ENCODE assay signal across 15 cellular contexts in the genomic region with DNA sequence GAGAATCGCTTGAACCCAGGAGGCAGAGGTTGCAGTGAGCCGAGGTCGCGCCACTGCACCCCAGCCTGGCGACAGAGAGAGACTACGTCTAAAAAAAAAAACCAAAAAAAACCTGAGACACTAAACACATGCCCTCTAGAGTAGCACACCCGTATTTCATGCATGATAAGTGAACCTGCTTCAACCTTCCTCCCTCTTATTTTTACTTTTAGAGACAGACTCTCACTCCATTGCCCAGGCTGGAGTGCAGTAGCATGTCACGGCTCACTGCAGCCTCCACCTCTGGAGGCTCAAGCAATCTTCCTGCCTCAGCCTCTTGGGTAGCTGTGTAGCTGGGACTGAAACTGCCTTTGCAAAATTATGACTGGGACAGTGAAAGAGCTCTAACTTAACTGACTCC. TPM values are rescaled to one million over a fixed set of nuclear protein-coding genes. Genes with fewer than 3 reads are reported as not detected.
DNase-seq lines count a peak whose midpoint lies in the region; ATAC-seq and TF ChIP-seq lines count a peak whose summit lies in the region.
"Had no signal": no experiment of that assay in that cellular context is flagged by ENCODE, and none has a peak within 500 bp of the region (broad histone marks: within the 10 kb centered on the region; RNA-seq: fewer than 3 reads in every experiment).

No MANE protein-coding gene starts in this region.

- no peak for DNase-seq in activated naive CD8-positive, alpha-beta T cell treated with anti-CD3 and anti-CD28 coated beads, Interleukin-2, amount 10 ng/mL, durations not matched to agents 7 days and 5 days
- no peak for DNase-seq in activated naive CD8-positive, alpha-beta T cell treated with anti-CD3 and anti-CD28 coated beads for 36 hours
- DNase-seq in osteoblast (ENCODE audit: insufficient read length, low spot score, missing footprints): no peak
- no peak for DNase-seq in MV-4-11 (lab: John Stamatoyannopoulos, UW)
- DNase-seq in upper lobe of right lung: no peak
- no peak for DNase-seq in GM20000 (ENCODE audit: low spot score)
- DNase-seq: activated naive CD4-positive, alpha-beta T cell treated with anti-CD3 and anti-CD28 coated beads, Interleukin-2, amount 10 ng/mL, durations not matched to agents 7 days and 5 days; CD4-positive, CD25-positive, alpha-beta regulatory T cell; effector memory CD4-positive, alpha-beta T cell; GOT3; spleen had no signal

- intact Hi-C loops in upper lobe of right lung (cut with DNase I): loop anchor here (10.0 kb wide), 1 partner anchor 114 kb away; the partner anchor contains the start of gene TRMO

- H3K27ac ChIP-seq in osteoblast (ENCODE audit: low read depth, low read length): no peak overlapping the region
- H3K27ac ChIP-seq in upper lobe of right lung: no peak overlapping the region
- H3K27ac ChIP-seq: 22Rv1 had no signal

- H3K9me3 Mint-ChIP-seq in activated naive CD8-positive, alpha-beta T cell treated with anti-CD3 and anti-CD28 coated beads, Interleukin-2, amount 10 ng/mL, durations not matched to agents 7 days and 5 days: no peaks in the 10 kb centered on the region
- H3K9me3 Mint-ChIP-seq in activated naive CD8-positive, alpha-beta T cell treated with anti-CD3 and anti-CD28 coated beads for 36 hours: no peaks in the 10 kb centered on the region
- no peaks in the 10 kb centered on the region for H3K9me3 Mint-ChIP-seq in IgD-negative memory B cell
- H3K9me3 Mint-ChIP-seq: activated naive CD4-positive, alpha-beta T cell treated with anti-CD3 and anti-CD28 coated beads, Interleukin-2, amount 10 ng/mL, durations not matched to agents 7 days and 5 days; WTC11 had no signal

- no peaks in the 10 kb centered on the region for H4K20me1 ChIP-seq in osteoblast (ENCODE audit: insufficient read depth, low read length)

- H3K9me3 ChIP-seq in osteoblast (ENCODE audit: low read depth, low read length): no peaks in the 10 kb centered on the region
- no peaks in the 10 kb centered on the region for H3K9me3 ChIP-seq in upper lobe of right lung
- H3K9me3 ChIP-seq: spleen had no signal

- no peak for ATAC-seq in activated naive CD8-positive, alpha-beta T cell treated with anti-CD3 and anti-CD28 coated beads, Interleukin-2, amount 10 ng/mL, durations not matched to agents 7 days and 5 days (ENCODE audit: low read depth)
- peak; percentile 44 for ATAC-seq in GM21825 (IDR thresholded peaks at IDR 0.05; ENCODE audit: unreplicated experiment)
- no peak for ATAC-seq in upper lobe of right lung
- ATAC-seq: WTC11 had no signal

- H3K79me2 ChIP-seq in osteoblast (ENCODE audit: insufficient read depth, low read length): no peaks in the 10 kb centered on the region

- H3K27me3 ChIP-seq in osteoblast (ENCODE audit: insufficient read depth, low read length): no peaks in the 10 kb centered on the region
- H3K27me3 ChIP-seq in upper lobe of right lung: no peaks in the 10 kb centered on the region
- H3K27me3 ChIP-seq: spleen had no signal

- TF ChIP-seq CTCF in osteoblast (IDR thresholded peaks at IDR 0.05; ENCODE audit: extremely low read depth, low read depth, low read length) (no peak), upper lobe of right lung (IDR thresholded peaks at IDR 0.05) (no peak), GM20000 (IDR thresholded peaks at IDR 0.05; ENCODE audit: extremely low read depth, missing control alignments) (no peak)

- no peaks in the 10 kb centered on the region for H3K36me3 Mint-ChIP-seq in activated naive CD8-positive, alpha-beta T cell treated with anti-CD3 and anti-CD28 coated beads, Interleukin-2, amount 10 ng/mL, durations not matched to agents 7 days and 5 days
- no peaks in the 10 kb centered on the region for H3K36me3 Mint-ChIP-seq in activated naive CD8-positive, alpha-beta T cell treated with anti-CD3 and anti-CD28 coated beads for 36 hours
- no peaks in the 10 kb centered on the region for H3K36me3 Mint-ChIP-seq in IgD-negative memory B cell
- H3K36me3 Mint-ChIP-seq: CD4-positive, CD25-positive, alpha-beta regulatory T cell; WTC11 had no signal

- H3K4me1 ChIP-seq in osteoblast (ENCODE audit: insufficient read depth, low read length): peaks cover 24% of the 10 kb centered on the region
- H3K4me1 ChIP-seq in upper lobe of right lung: peaks cover 7% of the 10 kb centered on the region

- H3K27ac Mint-ChIP-seq in activated naive CD8-positive, alpha-beta T cell treated with anti-CD3 and anti-CD28 coated beads, Interleukin-2, amount 10 ng/mL, durations not matched to agents 7 days and 5 days: peak overlapping the region; percentile 59
- H3K27ac Mint-ChIP-seq in activated naive CD8-positive, alpha-beta T cell treated with anti-CD3 and anti-CD28 coated beads for 36 hours: no peak overlapping the region
- peak overlapping the region in 2 of 3 donors; percentile 28 to 78 for H3K27ac Mint-ChIP-seq in IgD-negative memory B cell
- H3K27ac Mint-ChIP-seq: activated naive CD4-positive, alpha-beta T cell treated with anti-CD3 and anti-CD28 coated beads, Interleukin-2, amount 10 ng/mL, durations not matched to agents 7 days and 5 days; CD4-positive, CD25-positive, alpha-beta regulatory T cell; WTC11 had no signal

- H3K4me2 ChIP-seq in osteoblast (ENCODE audit: insufficient read depth, low read length): no peak overlapping the region

- no peak overlapping the region for H3K4me3 Mint-ChIP-seq in activated naive CD8-positive, alpha-beta T cell treated with anti-CD3 and anti-CD28 coated beads, Interleukin-2, amount 10 ng/mL, durations not matched to agents 7 days and 5 days
- H3K4me3 Mint-ChIP-seq in activated naive CD8-positive, alpha-beta T cell treated with anti-CD3 and anti-CD28 coated beads for 36 hours: no peak overlapping the region
- peak overlapping the region; percentile 30 to 92 (median 87) for H3K4me3 Mint-ChIP-seq in IgD-negative memory B cell
- H3K4me3 Mint-ChIP-seq: activated naive CD4-positive, alpha-beta T cell treated with anti-CD3 and anti-CD28 coated beads, Interleukin-2, amount 10 ng/mL, durations not matched to agents 7 days and 5 days; CD4-positive, CD25-positive, alpha-beta regulatory T cell; WTC11 had no signal

- H3K36me3 ChIP-seq in osteoblast (ENCODE audit: insufficient read depth, low read length) (no peaks in the 10 kb centered on the region), upper lobe of right lung (no peaks in the 10 kb centered on the region)
- H3K36me3 ChIP-seq: spleen had no signal

- POLR2A ChIA-PET in activated naive CD8-positive, alpha-beta T cell treated with anti-CD3 and anti-CD28 coated beads, Interleukin-2, amount 10 ng/mL, durations not matched to agents 7 days and 5 days (lab: Charles Lee): no interaction called here

- H3K27me3 Mint-ChIP-seq in activated naive CD8-positive, alpha-beta T cell treated with anti-CD3 and anti-CD28 coated beads, Interleukin-2, amount 10 ng/mL, durations not matched to agents 7 days and 5 days: peaks cover 18% of the 10 kb centered on the region
- no peaks in the 10 kb centered on the region for H3K27me3 Mint-ChIP-seq in activated naive CD8-positive, alpha-beta T cell treated with anti-CD3 and anti-CD28 coated beads for 36 hours
- peaks cover 4% of the 10 kb centered on the region for H3K27me3 Mint-ChIP-seq in IgD-negative memory B cell

- H3K4me1 Mint-ChIP-seq in activated naive CD8-positive, alpha-beta T cell treated with anti-CD3 and anti-CD28 coated beads, Interleukin-2, amount 10 ng/mL, durations not matched to agents 7 days and 5 days: peaks cover 10% of the 10 kb centered on the region
- peaks cover 6% of the 10 kb centered on the region for H3K4me1 Mint-ChIP-seq in activated naive CD8-positive, alpha-beta T cell treated with anti-CD3 and anti-CD28 coated beads for 36 hours
- H3K4me1 Mint-ChIP-seq in IgD-negative memory B cell: peaks cover 37 to 39% (median 38%) of the 10 kb centered on the region in 3 donors

- H2AFZ ChIP-seq in osteoblast (ENCODE audit: low read length): peak overlapping the region; percentile 48

- no peak overlapping the region for H3K4me3 ChIP-seq in osteoblast (ENCODE audit: insufficient read depth, low read length)
- H3K4me3 ChIP-seq in upper lobe of right lung: no peak overlapping the region

RNA-seq across cellular contexts. Expression of gene NANS, which starts 17.6 kb away (rescaled TPM):
- 10 to 100 TPM; 30.0 to 31.1 TPM for total RNA-seq in activated naive CD8-positive, alpha-beta T cell treated with anti-CD3 and anti-CD28 coated beads, Interleukin-2, amount 10 ng/mL, durations not matched to agents 7 days and 5 days
- 10 to 100 TPM; 46.1 to 47.4 TPM for total RNA-seq in activated naive CD8-positive, alpha-beta T cell treated with anti-CD3 and anti-CD28 coated beads for 36 hours
- polyA plus RNA-seq in IgD-negative memory B cell: 26.9 TPM
- total RNA-seq in osteoblast: 56.1 and 56.6 TPM in 2 replicates
- 53.8 TPM for total RNA-seq in upper lobe of right lung

RNA-seq across cellular contexts. Expression of gene ANP32B, which starts 55.8 kb away (rescaled TPM):
- total RNA-seq in activated naive CD8-positive, alpha-beta T cell treated with anti-CD3 and anti-CD28 coated beads, Interleukin-2, amount 10 ng/mL, durations not matched to agents 7 days and 5 days: 100 to 1,000 TPM; 295 to 296 TPM
- 100 to 1,000 TPM; 397 to 405 TPM for total RNA-seq in activated naive CD8-positive, alpha-beta T cell treated with anti-CD3 and anti-CD28 coated beads for 36 hours
- polyA plus RNA-seq in IgD-negative memory B cell: 87.0 TPM
- total RNA-seq in osteoblast (12.7 and 13.8 TPM in 2 replicates), upper lobe of right lung (107 TPM)

Comparison
In these comparisons a context has a peak if more than half of its experiments do, and no peak if none do; other contexts are left out.
1. H3K4me3 Mint-ChIP-seq: peak in IgD-negative memory B cell (4 of 4); none in activated naive CD8-positive, alpha-beta T cell treated with anti-CD3 and anti-CD28 coated beads, Interleukin-2, amount 10 ng/mL, durations not matched to agents 7 days and 5 days (single experiment) and activated naive CD8-positive, alpha-beta T cell treated with anti-CD3 and anti-CD28 coated beads for 36 hours (single experiment).